Comparison of ENCODE assay signal across 18 cellular contexts in genomic region chr14:97850886-97851285, GRCh38.
"Had no signal": no experiment of that assay in that cellular context is flagged by ENCODE, and none has a peak within 500 bp of the region (broad histone marks: within the 10 kb centered on the region; RNA-seq: fewer than 3 reads in every experiment).

No MANE protein-coding gene starts in this region.

- H3K27me3 ChIP-seq: MG63 had no signal

- H3K27ac ChIP-seq: KMS-11 had no signal

- H3K36me3 ChIP-seq: MG63 had no signal

- H3K4me3 ChIP-seq: MG63 had no signal

- DNase-seq: Karpas-422, Kasumi-1, KG1, MG63, MM.1S, MV-4-11, NCI-H1048, NCI-H1417 treated with DMSO at 0.1 percent for 48 hours, NCI-H1436 treated with DMSO at 0.1 percent for 48 hours, NCI-H146, NCI-H1930, NCI-H2081, NCI-H2081 treated with DMSO at 0.1 percent for 48 hours, NCI-H2227 treated with DMSO at 0.1 percent for 48 hours, NCI-H226, NCI-H446, NCI-H446 treated with DMSO at 0.1 percent for 48 hours had no signal

- H3K9me3 ChIP-seq: MG63 had no signal
